31 cellular contexts compared by ENCODE assay signal in genomic region chr17:46140645-46141197, GRCh38. TPM values are rescaled to one million over a fixed set of nuclear protein-coding genes. Genes with fewer than 3 reads are reported as not detected.
DNase-seq lines count a peak whose midpoint lies in the region; ATAC-seq, FAIRE-seq and TF ChIP-seq lines count a peak whose summit lies in the region.
"Had no signal": no experiment of that assay in that cellular context is flagged by ENCODE, and none has a peak within 500 bp of the region (broad histone marks: within the 10 kb centered on the region; RNA-seq: fewer than 3 reads in every experiment).

No MANE protein-coding gene starts in this region.

- FAIRE-seq in A549 (lab: Jason Lieb, UNC): peak; percentile 76
- FAIRE-seq: kidney had no signal

- H3K36me3 ChIP-seq in CD8-positive, alpha-beta memory T cell (ENCODE audit: insufficient read depth, low read length): no peaks in the 10 kb centered on the region
- no peaks in the 10 kb centered on the region for H3K36me3 ChIP-seq in OCI-LY3 (replicated peaks; ENCODE audit: low read depth, low read length)
- H3K36me3 ChIP-seq: esophagus muscularis mucosa, prostate gland, vagina had no signal

- no peaks in the 10 kb centered on the region for H3K27me3 ChIP-seq in CD8-positive, alpha-beta memory T cell (ENCODE audit: insufficient read depth, low read length, poor library complexity, severe bottlenecking)
- H3K27me3 ChIP-seq in OCI-LY3 (ENCODE audit: low read depth, low read length): no peaks in the 10 kb centered on the region
- H3K27me3 ChIP-seq: BLaER1, esophagus muscularis mucosa, vagina had no signal

- no peak for TF ChIP-seq POLR2A in A549 (IDR thresholded peaks at IDR 0.05; ENCODE audit: low read length)

- no peak overlapping the region for H2AFZ ChIP-seq in OCI-LY3 (ENCODE audit: low read depth, low read length)

- TF ChIP-seq EP300 in A549 (IDR thresholded peaks at IDR 0.05): no peak

- H3K9ac ChIP-seq in OCI-LY3 (ENCODE audit: low read length): no peak overlapping the region
- H3K9ac ChIP-seq: BLaER1 had no signal

- POLR2A ChIA-PET in A549 (lab: Yijun Ruan, JAX): no interaction called here
- POLR2A ChIA-PET in CD8-positive, alpha-beta memory T cell (lab: Charles Lee): no interaction called here

- peaks cover 97% of the 10 kb centered on the region for H4K20me1 ChIP-seq in OCI-LY3 (ENCODE audit: insufficient read depth, low read length)

- H3K27ac Mint-ChIP-seq in CD8-positive, alpha-beta memory T cell: peak overlapping the region in 6 of 8 donors; percentile 6 to 52 (median 30)
- peak overlapping the region; percentile 56 for H3K27ac Mint-ChIP-seq in central memory CD8-positive, alpha-beta T cell (ENCODE audit: low read depth)
- H3K27ac Mint-ChIP-seq: activated CD8-positive, alpha-beta T cell treated with anti-CD3 and anti-CD28 coated beads, Interleukin-2, amount 10 ng/mL, durations not matched to agents 7 days and 5 days; stimulated activated naive CD8-positive, alpha-beta T cell treated with anti-CD3 and anti-CD28 coated beads, Interleukin-15, Interleukin-2, amounts not matched to agents 100 ng/mL and 50 ng/mL, for 24 hours had no signal

- no peaks in the 10 kb centered on the region for H3K9me3 Mint-ChIP-seq in CD8-positive, alpha-beta memory T cell
- H3K9me3 Mint-ChIP-seq in central memory CD8-positive, alpha-beta T cell: no peaks in the 10 kb centered on the region
- H3K9me3 Mint-ChIP-seq: dendritic cell treated with granulocyte-macrophage colony-stimulating factor and Interleukin-4, amounts not matched to agents 40 ng/mL and 50 ng/mL, for 4 days; stimulated activated naive CD8-positive, alpha-beta T cell treated with anti-CD3 and anti-CD28 coated beads, Interleukin-15, Interleukin-2, amounts not matched to agents 100 ng/mL and 50 ng/mL, for 24 hours had no signal

- peak overlapping the region in 5 of 7 donors; percentile 8 to 55 (median 38) for H3K4me3 Mint-ChIP-seq in CD8-positive, alpha-beta memory T cell
- no peak overlapping the region for H3K4me3 Mint-ChIP-seq in central memory CD8-positive, alpha-beta T cell
- H3K4me3 Mint-ChIP-seq: activated CD8-positive, alpha-beta T cell treated with anti-CD3 and anti-CD28 coated beads, Interleukin-2, amount 10 ng/mL, durations not matched to agents 7 days and 5 days; dendritic cell treated with granulocyte-macrophage colony-stimulating factor and Interleukin-4, amounts not matched to agents 40 ng/mL and 50 ng/mL, for 4 days; stimulated activated naive CD8-positive, alpha-beta T cell treated with anti-CD3 and anti-CD28 coated beads, Interleukin-15, Interleukin-2, amounts not matched to agents 100 ng/mL and 50 ng/mL, for 24 hours had no signal

- 82% methylated on average over 2 of the region's 2 CpGs for WGBS in A549 (ENCODE audit: missing lambda C conversion rate)

- TF ChIP-seq CTCF in A549 (IDR thresholded peaks at IDR 0.05) (no peak), OCI-LY3 (IDR thresholded peaks at IDR 0.05; ENCODE audit: low read depth, low read length) (no peak)

- no peaks in the 10 kb centered on the region for H3K27me3 Mint-ChIP-seq in CD8-positive, alpha-beta memory T cell
- H3K27me3 Mint-ChIP-seq in central memory CD8-positive, alpha-beta T cell: no peaks in the 10 kb centered on the region
- H3K27me3 Mint-ChIP-seq: dendritic cell treated with granulocyte-macrophage colony-stimulating factor and Interleukin-4, amounts not matched to agents 40 ng/mL and 50 ng/mL, for 4 days; stimulated activated naive CD8-positive, alpha-beta T cell treated with anti-CD3 and anti-CD28 coated beads, Interleukin-15, Interleukin-2, amounts not matched to agents 100 ng/mL and 50 ng/mL, for 24 hours had no signal

- H3K4me1 ChIP-seq in A549 (peaks cover 74% of the 10 kb centered on the region), OCI-LY3 (ENCODE audit: low read length) (peaks cover 68% of the 10 kb centered on the region)
- peaks cover 94% of the 10 kb centered on the region for H3K4me1 ChIP-seq in CD8-positive, alpha-beta memory T cell (ENCODE audit: insufficient read depth, low read length)
- H3K4me1 ChIP-seq: prostate gland had no signal

- DNase-seq in A549 (ENCODE audit: low read depth in 1 of 2, low spot score in 1 of 2) (no peak), hippocampal formation (lab: John Stamatoyannopoulos, UW) (no peak), D341Med (ENCODE audit: low spot score) (no peak), NCI-H1436 (lab: John Stamatoyannopoulos, UW) (no peak), NCI-H2081 (lab: John Stamatoyannopoulos, UW) (no peak)
- DNase-seq in CD8-positive, alpha-beta memory T cell: no peak
- DNase-seq in central memory CD8-positive, alpha-beta T cell (ENCODE audit: low spot score in 2 of 2): no peak
- DNase-seq: activated CD4-positive, alpha-beta T cell treated with anti-CD3 and anti-CD28 coated beads for 4 hours; activated CD8-positive, alpha-beta T cell treated with anti-CD3 and anti-CD28 coated beads, Interleukin-2, amount 10 ng/mL, durations not matched to agents 7 days and 5 days; activated effector memory CD4-positive, alpha-beta T cell treated with anti-CD3 and anti-CD28 coated beads, Interleukin-2, amount 50 U/mL, for 16 hours; central memory CD4-positive, alpha-beta T cell; DMS79; foreskin fibroblast; GF-D8; head of caudate nucleus; kidney; NCI-H1092 treated with DMSO at 0.1 percent for 48 hours; NCI-H187 treated with DMSO at 0.1 percent for 48 hours; NCI-H524 treated with DMSO at 0.1 percent for 48 hours; NK-92 treated with Interleukin-12 subunit alpha and Interleukin-12 subunit beta, amount 100 ng/mL, for 24 hours; nucleus accumbens; stimulated activated CD8-positive, alpha-beta memory T cell treated with anti-CD3 and anti-CD28 coated beads, Interleukin-4, amount 100 ng/mL, for 48 hours had no signal

- TF ChIP-seq RAD21 in A549 (conservative IDR thresholded peaks at IDR 0.05 in 1 of 2, IDR thresholded peaks at IDR 0.05 in 1 of 2): no peak

- CTCF ChIA-PET in A549 (lab: Yijun Ruan, JAX): interaction anchor here (1.0 to 1.6 kb wide), 6 partner anchors 22 to 73 kb away, joined by 3 to 7 read pairs (median 3); partner anchors contain the start of gene KANSL1
- CTCF ChIA-PET in CD8-positive, alpha-beta memory T cell (lab: Charles Lee): interaction anchor here (1.2 kb wide), 1 partner anchor 72 kb away, joined by 3 read pairs; no protein-coding TSS in a partner anchor

- peaks cover 0 to 9% (median 2%) of the 10 kb centered on the region in 3 donors for H3K36me3 Mint-ChIP-seq in CD8-positive, alpha-beta memory T cell
- H3K36me3 Mint-ChIP-seq in central memory CD8-positive, alpha-beta T cell (ENCODE audit: insufficient read depth): peaks cover 26% of the 10 kb centered on the region

- H3K4me2 ChIP-seq in A549 (no peak overlapping the region), OCI-LY3 (ENCODE audit: low read length) (peak overlapping the region; percentile 66)
- H3K4me2 ChIP-seq: BLaER1 had no signal

- peaks cover 95% of the 10 kb centered on the region for H3K79me2 ChIP-seq in OCI-LY3 (ENCODE audit: low read length)

- ATAC-seq in A549: no peak
- ATAC-seq in central memory CD8-positive, alpha-beta T cell (replicated peaks; ENCODE audit: extremely low read depth, poor library complexity, severe bottlenecking): no peak
- ATAC-seq: activated CD8-positive, alpha-beta T cell treated with anti-CD3 and anti-CD28 coated beads, Interleukin-2, amount 10 ng/mL, durations not matched to agents 7 days and 5 days; Right ventricle myocardium inferior; sciatic nerve had no signal

- no peak overlapping the region for H3K27ac ChIP-seq in A549
- no peak overlapping the region for H3K27ac ChIP-seq in CD8-positive, alpha-beta memory T cell (ENCODE audit: low read depth, low read length)
- H3K27ac ChIP-seq in OCI-LY3 (ENCODE audit: low read length): no peak overlapping the region
- H3K27ac ChIP-seq: BLaER1, prostate gland, vagina had no signal

- no peak overlapping the region for H3K4me3 ChIP-seq in A549
- H3K4me3 ChIP-seq in CD8-positive, alpha-beta memory T cell (ENCODE audit: low read length): no peak overlapping the region
- H3K4me3 ChIP-seq in OCI-LY3 (ENCODE audit: low read length): no peak overlapping the region
- H3K4me3 ChIP-seq: BLaER1, esophagus muscularis mucosa, prostate gland, vagina had no signal

- H3K4me1 Mint-ChIP-seq in CD8-positive, alpha-beta memory T cell: peaks cover 91 to 98% (median 97%) of the 10 kb centered on the region in 3 donors
- peaks cover 94% of the 10 kb centered on the region for H3K4me1 Mint-ChIP-seq in central memory CD8-positive, alpha-beta T cell

- H3K9me3 ChIP-seq in A549 (no peaks in the 10 kb centered on the region), OCI-LY3 (ENCODE audit: insufficient read depth, low read length) (no peaks in the 10 kb centered on the region)
- H3K9me3 ChIP-seq in CD8-positive, alpha-beta memory T cell (ENCODE audit: low read length): no peaks in the 10 kb centered on the region
- H3K9me3 ChIP-seq: BLaER1, esophagus muscularis mucosa, prostate gland, vagina had no signal

TF ChIP-seq in A549, 52 proteins besides CTCF, POLR2A, EP300 and RAD21:
- TF ChIP-seq MAFK (IDR thresholded peaks at IDR 0.05; ENCODE audit: partially characterized antibody) (peak; percentile 88), KDM1A (IDR thresholded peaks at IDR 0.05; ENCODE audit: low read depth) (no peak)

RNA-seq across cellular contexts. Expression of gene KANSL1, which starts 52.5 kb away (rescaled TPM):
- polyA plus RNA-seq in A549 (2011; rRNA removed) (27.9 and 52.4 TPM in 2 replicates), A549 (2017; fragmentation: RNase III; extraction: RNeasy Plus Mini Kit Qiagen cat#74134 plus additional on column Dnase treatment) (21.4 to 26.0 TPM (median 22.6 TPM) in 3 replicates)
- polyA plus RNA-seq in A549 (2012; cell fraction: cytosol; rRNA removed): 8.6 and 10.8 TPM in 2 replicates
- polyA plus RNA-seq in A549 (2012; cell fraction: nucleus; rRNA removed): 28.6 and 58.2 TPM in 2 replicates
- 164 and 170 TPM in 2 replicates for polyA minus RNA-seq in A549 (2011; rRNA and poly(A)+ RNA removed)
- total RNA-seq in CD8-positive, alpha-beta memory T cell: 10 to 100 TPM; 69.2 to 70.7 TPM
- polyA plus RNA-seq in CD8-positive, alpha-beta memory T cell: 20.9 TPM
